Comparison of ENCODE assay signal across 1 cellular context in the genomic region with DNA sequence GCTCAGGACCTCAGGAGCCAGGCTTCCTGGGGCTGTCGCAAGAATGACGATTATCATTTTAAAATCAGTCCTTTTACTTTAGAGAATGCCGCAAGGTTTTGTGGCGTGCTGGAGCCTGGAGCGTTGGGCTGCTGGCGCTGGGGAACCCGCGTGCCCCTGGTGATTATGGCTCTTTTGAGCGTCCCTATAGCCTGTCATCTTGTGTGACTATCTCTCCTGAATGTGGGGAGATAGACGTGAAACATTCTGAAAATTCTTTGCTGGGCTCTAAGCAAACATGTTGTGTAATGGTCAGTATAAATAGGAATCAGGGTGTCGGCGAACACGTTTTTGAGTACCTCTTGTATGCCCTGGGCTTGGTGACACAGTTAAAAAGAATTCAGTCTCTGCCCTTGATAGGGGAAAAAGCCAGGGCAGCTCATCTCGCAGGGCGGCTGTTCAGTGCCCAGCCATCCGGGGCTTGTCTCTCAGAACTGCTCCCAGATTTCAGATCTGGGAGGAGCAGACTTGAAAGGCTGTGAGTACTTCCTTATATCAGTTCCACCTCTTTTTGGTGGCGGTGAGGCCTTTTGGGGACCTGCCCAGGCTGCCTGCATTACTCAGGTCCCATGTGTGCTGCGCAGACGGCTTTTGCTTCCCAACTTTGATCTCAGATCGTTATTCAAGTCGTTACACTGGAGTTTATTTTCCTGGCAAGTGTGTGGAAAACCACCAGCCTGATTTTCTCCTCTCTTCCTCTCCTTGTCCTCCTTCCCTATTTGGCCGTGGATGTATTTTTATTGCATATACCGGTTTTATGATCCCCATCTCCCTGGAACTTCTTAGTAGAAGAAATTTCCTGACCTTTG.
TF ChIP-seq lines count a peak whose summit lies in the region.

No MANE protein-coding gene starts in this region.

TF ChIP-seq in endothelial cell of umbilical vein, 7 proteins besides CTCF, POLR2A, EP300 and RAD21:
- peak; percentile 29 for TF ChIP-seq POLR2AphosphoS5 (IDR thresholded peaks at IDR 0.05; ENCODE audit: insufficient read depth, low read depth, low read length)
- TF ChIP-seq JUN (IDR thresholded peaks at IDR 0.05; ENCODE audit: borderline replicate concordance, insufficient read depth, insufficient read length, low read depth) = no peak
